Comparison of ENCODE assay signal across 1 cellular context in genomic region chr1:154999651-155000474, GRCh38.
TF ChIP-seq lines count a peak whose summit lies in the region.

No MANE protein-coding gene starts in this region.

TF ChIP-seq in HepG2, 621 proteins besides CTCF, POLR2A, EP300 and RAD21 (continues in another document):
- TF ChIP-seq FOXO1 (CRISPR knock-in tag; IDR thresholded peaks at IDR 0.05) (no peak), YY1 (IDR thresholded peaks at IDR 0.05; ENCODE audit: insufficient read depth, insufficient replicate concordance, low read depth, low read length) (peak; percentile 28), ZNF724P (CRISPR knock-in tag; IDR thresholded peaks at IDR 0.05; ENCODE audit: borderline replicate concordance) (0 out of 2 replicates have a peak, but pooled peaks have one; percentile 16), ZFP36L2 (CRISPR knock-in tag; IDR thresholded peaks at IDR 0.05) (no peak), ZNF616 (CRISPR knock-in tag; IDR thresholded peaks at IDR 0.05; ENCODE audit: low read depth) (no peak), ZIK1 (CRISPR knock-in tag; IDR thresholded peaks at IDR 0.05; ENCODE audit: borderline replicate concordance, low read depth) (no peak), KLF9 (CRISPR knock-in tag; IDR thresholded peaks at IDR 0.05; ENCODE audit: low read depth) (0 out of 2 replicates have a peak, but pooled peaks have one; percentile 77), ZNF780A (CRISPR knock-in tag; IDR thresholded peaks at IDR 0.05) (no peak), MZF1 (CRISPR knock-in tag; IDR thresholded peaks at IDR 0.05; ENCODE audit: borderline replicate concordance) (no peak), ZNF775 (CRISPR knock-in tag; IDR thresholded peaks at IDR 0.05; ENCODE audit: borderline replicate concordance) (no peak), ZC3H13 (CRISPR knock-in tag; IDR thresholded peaks at IDR 0.05) (no peak), CBX2 (IDR thresholded peaks at IDR 0.05; ENCODE audit: low read depth, low read length) (no peak), CBX2 (CRISPR knock-in tag; IDR thresholded peaks at IDR 0.05; ENCODE audit: low read depth) (no peak), SNAPC2 (CRISPR knock-in tag; IDR thresholded peaks at IDR 0.05) (no peak), ZFP37 (CRISPR knock-in tag; IDR thresholded peaks at IDR 0.05; ENCODE audit: borderline replicate concordance) (no peak), KDM3A (CRISPR knock-in tag; IDR thresholded peaks at IDR 0.05; ENCODE audit: low read depth) (no peak), ZNF879 (CRISPR knock-in tag; IDR thresholded peaks at IDR 0.05) (no peak), ZNF709 (CRISPR knock-in tag; IDR thresholded peaks at IDR 0.05) (peak; percentile 28; the same call in 1 of the 2 replicates), ATAD3A (CRISPR knock-in tag; IDR thresholded peaks at IDR 0.05) (no peak), ZFP82 (CRISPR knock-in tag; IDR thresholded peaks at IDR 0.05; ENCODE audit: borderline replicate concordance) (no peak), FOXC1 (CRISPR knock-in tag; IDR thresholded peaks at IDR 0.05; ENCODE audit: borderline replicate concordance) (no peak), ZNF574 (CRISPR knock-in tag; IDR thresholded peaks at IDR 0.05) (no peak), POLR2AphosphoS2 (IDR thresholded peaks at IDR 0.05; ENCODE audit: low read depth, low read length) (no peak), KAT2B (IDR thresholded peaks at IDR 0.05; ENCODE audit: borderline replicate concordance, low read depth, low read length) (no peak), EHMT2 (IDR thresholded peaks at IDR 0.05; ENCODE audit: borderline replicate concordance, low read depth, low read length) (no peak), REPIN1 (CRISPR knock-in tag; IDR thresholded peaks at IDR 0.05; ENCODE audit: borderline replicate concordance, low read depth) (peak; percentile 25; the same call in 1 of the 2 replicates), ZNF761 (CRISPR knock-in tag; conservative IDR thresholded peaks at IDR 0.05) (no peak), ISL2 (CRISPR knock-in tag; IDR thresholded peaks at IDR 0.05) (no peak), ZNF644 (CRISPR knock-in tag; IDR thresholded peaks at IDR 0.05; ENCODE audit: low read depth) (peak; percentile 36; the same call in 1 of the 2 replicates), HNRNPLL (IDR thresholded peaks at IDR 0.05; ENCODE audit: low read depth, low read length, poor library complexity, severe bottlenecking) (no peak), SIX4 (CRISPR knock-in tag; IDR thresholded peaks at IDR 0.05) (no peak), GMEB1 (CRISPR knock-in tag; IDR thresholded peaks at IDR 0.05; ENCODE audit: borderline replicate concordance) (0 out of 2 replicates have a peak, but pooled peaks have one; percentile 32), ZNF605 (CRISPR knock-in tag; IDR thresholded peaks at IDR 0.05) (peak; percentile 69), ZSCAN29 (CRISPR knock-in tag; conservative IDR thresholded peaks at IDR 0.05) (no peak), RXRA (CRISPR knock-in tag; IDR thresholded peaks at IDR 0.05) (0 out of 2 replicates have a peak, but pooled peaks have one; percentile 27), ZNF282 (IDR thresholded peaks at IDR 0.05; ENCODE audit: partially characterized antibody) (no peak), ZNF776 (CRISPR knock-in tag; IDR thresholded peaks at IDR 0.05) (no peak), ZNF674 (CRISPR knock-in tag; IDR thresholded peaks at IDR 0.05; ENCODE audit: low read depth) (no peak)
- TF ChIP-seq, protein P1, sequence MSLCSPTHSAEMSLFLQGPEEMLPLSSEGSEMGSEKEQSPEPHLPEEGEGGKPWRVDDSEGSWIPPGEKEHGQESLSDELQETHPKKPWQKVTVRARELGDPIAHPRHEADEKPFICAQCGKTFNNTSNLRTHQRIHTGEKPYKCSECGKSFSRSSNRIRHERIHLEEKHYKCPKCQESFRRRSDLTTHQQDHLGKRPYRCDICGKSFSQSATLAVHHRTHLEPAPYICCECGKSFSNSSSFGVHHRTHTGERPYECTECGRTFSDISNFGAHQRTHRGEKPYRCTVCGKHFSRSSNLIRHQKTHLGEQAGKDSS (CRISPR knock-in tag; IDR thresholded peaks at IDR 0.05; ENCODE audit: borderline replicate concordance, low read depth): no peak
- TF ChIP-seq, protein P2, sequence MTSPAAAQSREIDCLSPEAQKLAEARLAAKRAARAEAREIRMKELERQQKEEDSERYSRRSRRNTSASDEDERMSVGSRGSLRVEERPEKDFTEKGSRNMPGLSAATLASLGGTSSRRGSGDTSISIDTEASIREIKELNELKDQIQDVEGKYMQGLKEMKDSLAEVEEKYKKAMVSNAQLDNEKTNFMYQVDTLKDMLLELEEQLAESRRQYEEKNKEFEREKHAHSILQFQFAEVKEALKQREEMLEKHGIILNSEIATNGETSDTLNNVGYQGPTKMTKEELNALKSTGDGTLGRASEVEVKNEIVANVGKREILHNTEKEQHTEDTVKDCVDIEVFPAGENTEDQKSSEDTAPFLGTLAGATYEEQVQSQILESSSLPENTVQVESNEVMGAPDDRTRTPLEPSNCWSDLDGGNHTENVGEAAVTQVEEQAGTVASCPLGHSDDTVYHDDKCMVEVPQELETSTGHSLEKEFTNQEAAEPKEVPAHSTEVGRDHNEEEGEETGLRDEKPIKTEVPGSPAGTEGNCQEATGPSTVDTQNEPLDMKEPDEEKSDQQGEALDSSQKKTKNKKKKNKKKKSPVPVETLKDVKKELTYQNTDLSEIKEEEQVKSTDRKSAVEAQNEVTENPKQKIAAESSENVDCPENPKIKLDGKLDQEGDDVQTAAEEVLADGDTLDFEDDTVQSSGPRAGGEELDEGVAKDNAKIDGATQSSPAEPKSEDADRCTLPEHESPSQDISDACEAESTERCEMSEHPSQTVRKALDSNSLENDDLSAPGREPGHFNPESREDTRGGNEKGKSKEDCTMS (CRISPR knock-in tag; conservative IDR thresholded peaks at IDR 0.05): no peak
- TF ChIP-seq, protein P3, sequence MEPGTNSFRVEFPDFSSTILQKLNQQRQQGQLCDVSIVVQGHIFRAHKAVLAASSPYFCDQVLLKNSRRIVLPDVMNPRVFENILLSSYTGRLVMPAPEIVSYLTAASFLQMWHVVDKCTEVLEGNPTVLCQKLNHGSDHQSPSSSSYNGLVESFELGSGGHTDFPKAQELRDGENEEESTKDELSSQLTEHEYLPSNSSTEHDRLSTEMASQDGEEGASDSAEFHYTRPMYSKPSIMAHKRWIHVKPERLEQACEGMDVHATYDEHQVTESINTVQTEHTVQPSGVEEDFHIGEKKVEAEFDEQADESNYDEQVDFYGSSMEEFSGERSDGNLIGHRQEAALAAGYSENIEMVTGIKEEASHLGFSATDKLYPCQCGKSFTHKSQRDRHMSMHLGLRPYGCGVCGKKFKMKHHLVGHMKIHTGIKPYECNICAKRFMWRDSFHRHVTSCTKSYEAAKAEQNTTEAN (CRISPR knock-in tag; conservative IDR thresholded peaks at IDR 0.05): no peak
- TF ChIP-seq, protein P4, sequence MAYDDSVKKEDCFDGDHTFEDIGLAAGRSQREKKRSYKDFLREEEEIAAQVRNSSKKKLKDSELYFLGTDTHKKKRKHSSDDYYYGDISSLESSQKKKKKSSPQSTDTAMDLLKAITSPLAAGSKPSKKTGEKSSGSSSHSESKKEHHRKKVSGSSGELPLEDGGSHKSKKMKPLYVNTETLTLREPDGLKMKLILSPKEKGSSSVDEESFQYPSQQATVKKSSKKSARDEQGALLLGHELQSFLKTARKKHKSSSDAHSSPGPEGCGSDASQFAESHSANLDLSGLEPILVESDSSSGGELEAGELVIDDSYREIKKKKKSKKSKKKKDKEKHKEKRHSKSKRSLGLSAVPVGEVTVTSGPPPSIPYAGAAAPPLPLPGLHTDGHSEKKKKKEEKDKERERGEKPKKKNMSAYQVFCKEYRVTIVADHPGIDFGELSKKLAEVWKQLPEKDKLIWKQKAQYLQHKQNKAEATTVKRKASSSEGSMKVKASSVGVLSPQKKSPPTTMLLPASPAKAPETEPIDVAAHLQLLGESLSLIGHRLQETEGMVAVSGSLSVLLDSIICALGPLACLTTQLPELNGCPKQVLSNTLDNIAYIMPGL (CRISPR knock-in tag; IDR thresholded peaks at IDR 0.05; ENCODE audit: borderline replicate concordance in 1 of 2, low read depth in 1 of 2): peak in 1 of 2 experiments; percentile 43; a peak in 1 of 4 replicates
- TF ChIP-seq, protein P5, sequence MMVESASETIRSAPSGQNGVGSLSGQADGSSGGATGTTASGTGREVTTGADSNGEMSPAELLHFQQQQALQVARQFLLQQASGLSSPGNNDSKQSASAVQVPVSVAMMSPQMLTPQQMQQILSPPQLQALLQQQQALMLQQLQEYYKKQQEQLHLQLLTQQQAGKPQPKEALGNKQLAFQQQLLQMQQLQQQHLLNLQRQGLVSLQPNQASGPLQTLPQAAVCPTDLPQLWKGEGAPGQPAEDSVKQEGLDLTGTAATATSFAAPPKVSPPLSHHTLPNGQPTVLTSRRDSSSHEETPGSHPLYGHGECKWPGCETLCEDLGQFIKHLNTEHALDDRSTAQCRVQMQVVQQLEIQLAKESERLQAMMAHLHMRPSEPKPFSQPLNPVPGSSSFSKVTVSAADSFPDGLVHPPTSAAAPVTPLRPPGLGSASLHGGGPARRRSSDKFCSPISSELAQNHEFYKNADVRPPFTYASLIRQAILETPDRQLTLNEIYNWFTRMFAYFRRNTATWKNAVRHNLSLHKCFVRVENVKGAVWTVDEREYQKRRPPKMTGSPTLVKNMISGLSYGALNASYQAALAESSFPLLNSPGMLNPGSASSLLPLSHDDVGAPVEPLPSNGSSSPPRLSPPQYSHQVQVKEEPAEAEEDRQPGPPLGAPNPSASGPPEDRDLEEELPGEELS (CRISPR knock-in tag; IDR thresholded peaks at IDR 0.05): no peak
- TF ChIP-seq, protein P6, sequence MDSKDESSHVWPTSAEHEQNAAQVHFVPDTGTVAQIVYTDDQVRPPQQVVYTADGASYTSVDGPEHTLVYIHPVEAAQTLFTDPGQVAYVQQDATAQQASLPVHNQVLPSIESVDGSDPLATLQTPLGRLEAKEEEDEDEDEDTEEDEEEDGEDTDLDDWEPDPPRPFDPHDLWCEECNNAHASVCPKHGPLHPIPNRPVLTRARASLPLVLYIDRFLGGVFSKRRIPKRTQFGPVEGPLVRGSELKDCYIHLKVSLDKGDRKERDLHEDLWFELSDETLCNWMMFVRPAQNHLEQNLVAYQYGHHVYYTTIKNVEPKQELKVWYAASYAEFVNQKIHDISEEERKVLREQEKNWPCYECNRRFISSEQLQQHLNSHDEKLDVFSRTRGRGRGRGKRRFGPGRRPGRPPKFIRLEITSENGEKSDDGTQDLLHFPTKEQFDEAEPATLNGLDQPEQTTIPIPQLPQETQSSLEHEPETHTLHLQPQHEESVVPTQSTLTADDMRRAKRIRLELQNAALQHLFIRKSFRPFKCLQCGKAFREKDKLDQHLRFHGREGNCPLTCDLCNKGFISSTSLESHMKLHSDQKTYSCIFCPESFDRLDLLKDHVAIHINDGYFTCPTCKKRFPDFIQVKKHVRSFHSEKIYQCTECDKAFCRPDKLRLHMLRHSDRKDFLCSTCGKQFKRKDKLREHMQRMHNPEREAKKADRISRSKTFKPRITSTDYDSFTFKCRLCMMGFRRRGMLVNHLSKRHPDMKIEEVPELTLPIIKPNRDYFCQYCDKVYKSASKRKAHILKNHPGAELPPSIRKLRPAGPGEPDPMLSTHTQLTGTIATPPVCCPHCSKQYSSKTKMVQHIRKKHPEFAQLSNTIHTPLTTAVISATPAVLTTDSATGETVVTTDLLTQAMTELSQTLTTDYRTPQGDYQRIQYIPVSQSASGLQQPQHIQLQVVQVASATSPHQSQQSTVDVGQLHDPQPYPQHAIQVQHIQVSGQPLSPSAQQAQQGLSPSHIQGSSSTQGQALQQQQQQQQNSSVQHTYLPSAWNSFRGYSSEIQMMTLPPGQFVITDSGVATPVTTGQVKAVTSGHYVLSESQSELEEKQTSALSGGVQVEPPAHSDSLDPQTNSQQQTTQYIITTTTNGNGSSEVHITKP (CRISPR knock-in tag; IDR thresholded peaks at IDR 0.05; ENCODE audit: low read depth): 0 out of 2 replicates have a peak, but pooled peaks have one; percentile 33
- TF ChIP-seq, protein P7, sequence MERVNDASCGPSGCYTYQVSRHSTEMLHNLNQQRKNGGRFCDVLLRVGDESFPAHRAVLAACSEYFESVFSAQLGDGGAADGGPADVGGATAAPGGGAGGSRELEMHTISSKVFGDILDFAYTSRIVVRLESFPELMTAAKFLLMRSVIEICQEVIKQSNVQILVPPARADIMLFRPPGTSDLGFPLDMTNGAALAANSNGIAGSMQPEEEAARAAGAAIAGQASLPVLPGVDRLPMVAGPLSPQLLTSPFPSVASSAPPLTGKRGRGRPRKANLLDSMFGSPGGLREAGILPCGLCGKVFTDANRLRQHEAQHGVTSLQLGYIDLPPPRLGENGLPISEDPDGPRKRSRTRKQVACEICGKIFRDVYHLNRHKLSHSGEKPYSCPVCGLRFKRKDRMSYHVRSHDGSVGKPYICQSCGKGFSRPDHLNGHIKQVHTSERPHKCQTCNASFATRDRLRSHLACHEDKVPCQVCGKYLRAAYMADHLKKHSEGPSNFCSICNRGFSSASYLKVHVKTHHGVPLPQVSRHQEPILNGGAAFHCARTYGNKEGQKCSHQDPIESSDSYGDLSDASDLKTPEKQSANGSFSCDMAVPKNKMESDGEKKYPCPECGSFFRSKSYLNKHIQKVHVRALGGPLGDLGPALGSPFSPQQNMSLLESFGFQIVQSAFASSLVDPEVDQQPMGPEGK (CRISPR knock-in tag; IDR thresholded peaks at IDR 0.05): peak; percentile 93
